Comparison of ENCODE assay signal across 11 cellular contexts in genomic region chr5:59037453-59038168, GRCh38.
A peak's percentile ranks its signal among the peaks of the same experiment; 100 is the strongest.
DNase-seq lines count a peak whose midpoint lies in the region; ATAC-seq and TF ChIP-seq lines count a peak whose summit lies in the region.
"Had no signal": no experiment of that assay in that cellular context is flagged by ENCODE, and none has a peak within 500 bp of the region (broad histone marks: within the 10 kb centered on the region; RNA-seq: fewer than 3 reads in every experiment).

No MANE protein-coding gene starts in this region.

- peaks cover 62% of the 10 kb centered on the region for H3K4me1 Mint-ChIP-seq in activated naive CD8-positive, alpha-beta T cell treated with anti-CD3 and anti-CD28 coated beads, Interleukin-2, amount 50 U/mL, for 24 hours

- H3K27ac ChIP-seq in right atrium auricular region (peak overlapping the region; percentile 85 to 89), mesodermal cell (ENCODE audit: low read depth, low read length, severe bottlenecking) (no peak overlapping the region), upper lobe of left lung (peak overlapping the region; percentile 88 to 94 (median 89))

- H3K9me3 ChIP-seq in right atrium auricular region (no peaks in the 10 kb centered on the region), mesodermal cell (ENCODE audit: control insufficient read depth, low read length) (no peaks in the 10 kb centered on the region), upper lobe of left lung (no peaks in the 10 kb centered on the region)

- 44 to 73% methylated on average over 2 to 3 of the region's 5 CpGs for WGBS in mesodermal cell (ENCODE audit: insufficient coverage in 2 of 2), 2 experiments
- WGBS in upper lobe of left lung, 2 donors, result 45 to 47% methylated on average over 5 of the region's 5 CpGs

- H3K36me3 Mint-ChIP-seq in activated naive CD8-positive, alpha-beta T cell treated with anti-CD3 and anti-CD28 coated beads, Interleukin-2, amount 50 U/mL, for 24 hours (ENCODE audit: low read depth), result peaks cover 34% of the 10 kb centered on the region

- TF ChIP-seq CTCF in right atrium auricular region (IDR thresholded peaks at IDR 0.05), result no peak
- TF ChIP-seq CTCF in upper lobe of left lung (IDR thresholded peaks at IDR 0.05), result no peak

- H3K36me3 ChIP-seq in right atrium auricular region, result no peaks in the 10 kb centered on the region
- no peaks in the 10 kb centered on the region for H3K36me3 ChIP-seq in mesodermal cell (ENCODE audit: control insufficient read depth, insufficient read depth, low read length)
- no peaks in the 10 kb centered on the region for H3K36me3 ChIP-seq in upper lobe of left lung

- H3K27ac Mint-ChIP-seq in activated naive CD8-positive, alpha-beta T cell treated with anti-CD3 and anti-CD28 coated beads, Interleukin-2, amount 50 U/mL, for 24 hours, result peak overlapping the region; percentile 91

- H3K27me3 ChIP-seq in right atrium auricular region (no peaks in the 10 kb centered on the region), upper lobe of left lung (no peaks in the 10 kb centered on the region)

- DNase-seq in right atrium auricular region (ENCODE audit: low spot score) (no peak), Right ventricle myocardium inferior (ENCODE audit: missing footprints) (no peak), upper lobe of left lung (no peak), amniotic stem cell (lab: John Stamatoyannopoulos, UW) (no peak), NCI-H2171 (lab: John Stamatoyannopoulos, UW) (no peak), dedifferentiated amniotic fluid mesenchymal stem cell (ENCODE audit: extremely low spot score) (no peak)
- no peak for DNase-seq in activated naive CD8-positive, alpha-beta T cell treated with anti-CD3 and anti-CD28 coated beads, Interleukin-2, amount 50 U/mL, for 24 hours
- DNase-seq: GDM1, NCI-H1092 treated with DMSO at 0.1 percent for 48 hours had no signal

- intact Hi-C loops in Right ventricle myocardium inferior (cut with DNase I), result loop anchor here (2.0 to 10.0 kb wide), 2 partner anchors 137 to 317 kb away; no protein-coding TSS in a partner anchor

- ATAC-seq in Right ventricle myocardium inferior, result no peak
- no peak for ATAC-seq in activated naive CD8-positive, alpha-beta T cell treated with anti-CD3 and anti-CD28 coated beads, Interleukin-2, amount 50 U/mL, for 24 hours
- ATAC-seq in upper lobe of left lung (ENCODE audit: low FRiP score in 2 of 2), result no peak
- ATAC-seq: HCT116 had no signal

- no peaks in the 10 kb centered on the region for H3K27me3 Mint-ChIP-seq in activated naive CD8-positive, alpha-beta T cell treated with anti-CD3 and anti-CD28 coated beads, Interleukin-2, amount 50 U/mL, for 24 hours

- peaks cover 0 to 53% of the 10 kb centered on the region in 2 donors for H3K4me1 ChIP-seq in right atrium auricular region
- peaks cover 15% of the 10 kb centered on the region for H3K4me1 ChIP-seq in mesodermal cell (ENCODE audit: control insufficient read depth, insufficient read depth, low read length, poor library complexity, severe bottlenecking)
- peaks cover 3 to 39% (median 29%) of the 10 kb centered on the region in 4 donors for H3K4me1 ChIP-seq in upper lobe of left lung

- no peak for TF ChIP-seq POLR2A in upper lobe of left lung (IDR thresholded peaks at IDR 0.05)

- H3K4me3 ChIP-seq in right atrium auricular region, result peak overlapping the region; percentile 59 to 79
- peak overlapping the region; percentile 61 for H3K4me3 ChIP-seq in mesodermal cell (ENCODE audit: extremely low read depth, insufficient read depth, low read length, poor library complexity, severe bottlenecking)
- H3K4me3 ChIP-seq in upper lobe of left lung, result peak overlapping the region; percentile 7 to 74 (median 66)

- H3K4me3 Mint-ChIP-seq in activated naive CD8-positive, alpha-beta T cell treated with anti-CD3 and anti-CD28 coated beads, Interleukin-2, amount 50 U/mL, for 24 hours, result peak overlapping the region; percentile 86

- no peak for TF ChIP-seq EP300 in upper lobe of left lung (IDR thresholded peaks at IDR 0.05)

- no peaks in the 10 kb centered on the region for H3K9me3 Mint-ChIP-seq in activated naive CD8-positive, alpha-beta T cell treated with anti-CD3 and anti-CD28 coated beads, Interleukin-2, amount 50 U/mL, for 24 hours
